19 cellular contexts compared by ENCODE assay signal in genomic region chr5:65873181-65873580, GRCh38. TPM values are rescaled to one million over a fixed set of nuclear protein-coding genes. Genes with fewer than 3 reads are reported as not detected.
A peak's percentile ranks its signal among the peaks of the same experiment; 100 is the strongest.
DNase-seq lines count a peak whose midpoint lies in the region; ATAC-seq and TF ChIP-seq lines count a peak whose summit lies in the region.
"Had no signal": no experiment of that assay in that cellular context is flagged by ENCODE, and none has a peak within 500 bp of the region (broad histone marks: within the 10 kb centered on the region; RNA-seq: fewer than 3 reads in every experiment).

No MANE protein-coding gene starts in this region.

- DNase-seq in GM23248 (peak; percentile 46), RWPE2 (ENCODE audit: low spot score) (no peak), epithelial cell of prostate (ENCODE audit: low read depth, low spot score) (no peak), osteoblast (ENCODE audit: insufficient read length, low spot score, missing footprints) (no peak)
- DNase-seq in CD4-positive, alpha-beta T cell, result no peak
- DNase-seq: activated CD8-positive, alpha-beta T cell treated with anti-CD3 and anti-CD28 coated beads, Interleukin-2, amount 10 ng/mL, durations not matched to agents 7 days and 5 days; activated T-cell treated with anti-CD3 and anti-CD28 coated beads, Interleukin-2, amount 50 U/mL, for 72 hours; BE2C; esophagus squamous epithelium; NCI-H69; nephron progenitor cell; stimulated activated CD8-positive, alpha-beta memory T cell treated with anti-CD3 and anti-CD28 coated beads, Interleukin-4, amount 100 ng/mL, for 48 hours had no signal

- H3K4me1 Mint-ChIP-seq in CD4-positive, alpha-beta T cell (ENCODE audit: low read depth), result peaks cover 4% of the 10 kb centered on the region
- H3K4me1 Mint-ChIP-seq in stimulated activated memory B cell treated with anti-CD40 and anti-IgM and Interleukin-4, amounts not matched to agents 10 μg/mL and 1 μg/mL and 100 μg/mL, for 72 hours, result no peaks in the 10 kb centered on the region
- H3K4me1 Mint-ChIP-seq: nephron progenitor cell, WTC11 had no signal

- intact Hi-C loops in CD4-positive, alpha-beta T cell (cut with DNase I, micrococcal nuclease), result loop anchor here in 1 of 2 experiments (5.0 kb wide), 1 partner anchor 49 kb away; no protein-coding TSS in a partner anchor

- H3K9me3 ChIP-seq in GM23248 (ENCODE audit: low read depth) (no peaks in the 10 kb centered on the region), RWPE2 (ENCODE audit: severe bottlenecking) (no peaks in the 10 kb centered on the region), osteoblast (ENCODE audit: low read depth, low read length) (peaks cover 4% of the 10 kb centered on the region)
- H3K9me3 ChIP-seq in CD4-positive, alpha-beta T cell (ENCODE audit: control insufficient read depth, low read length), result no peaks in the 10 kb centered on the region
- H3K9me3 ChIP-seq: BE2C had no signal

- H3K27ac ChIP-seq in GM23248, result peak overlapping the region; percentile 21; the same call in 1 of the 2 replicates
- H3K27ac ChIP-seq in RWPE2 (ENCODE audit: poor library complexity, severe bottlenecking), result peak overlapping the region; percentile 65
- peak overlapping the region; percentile 34 for H3K27ac ChIP-seq in epithelial cell of prostate
- peak overlapping the region; percentile 66 for H3K27ac ChIP-seq in osteoblast (ENCODE audit: low read depth, low read length)
- no peak overlapping the region for H3K27ac ChIP-seq in CD4-positive, alpha-beta T cell (ENCODE audit: low read depth, low read length)
- H3K27ac ChIP-seq: esophagus squamous epithelium, hepatocyte, SJSA1 had no signal

- TF ChIP-seq CTCF in RWPE2 (IDR thresholded peaks at IDR 0.05; ENCODE audit: poor library complexity, severe bottlenecking), result no peak
- no peak for TF ChIP-seq CTCF in osteoblast (IDR thresholded peaks at IDR 0.05; ENCODE audit: extremely low read depth, low read depth, low read length)
- no peak for TF ChIP-seq CTCF in CD4-positive, alpha-beta T cell (IDR thresholded peaks at IDR 0.05)

- H3K36me3 Mint-ChIP-seq in CD4-positive, alpha-beta T cell (ENCODE audit: low read depth), result no peaks in the 10 kb centered on the region
- H3K36me3 Mint-ChIP-seq in stimulated activated memory B cell treated with anti-CD40 and anti-IgM and Interleukin-4, amounts not matched to agents 10 μg/mL and 1 μg/mL and 100 μg/mL, for 72 hours, result peaks cover 5% of the 10 kb centered on the region
- H3K36me3 Mint-ChIP-seq: WTC11 had no signal

- no peaks in the 10 kb centered on the region for H3K27me3 Mint-ChIP-seq in CD4-positive, alpha-beta T cell
- H3K27me3 Mint-ChIP-seq in stimulated activated memory B cell treated with anti-CD40 and anti-IgM and Interleukin-4, amounts not matched to agents 10 μg/mL and 1 μg/mL and 100 μg/mL, for 72 hours, result no peaks in the 10 kb centered on the region

- H3K27ac Mint-ChIP-seq in CD4-positive, alpha-beta T cell, result no peak overlapping the region
- H3K27ac Mint-ChIP-seq in stimulated activated memory B cell treated with anti-CD40 and anti-IgM and Interleukin-4, amounts not matched to agents 10 μg/mL and 1 μg/mL and 100 μg/mL, for 72 hours, result no peak overlapping the region
- H3K27ac Mint-ChIP-seq: activated CD8-positive, alpha-beta T cell treated with anti-CD3 and anti-CD28 coated beads, Interleukin-2, amount 10 ng/mL, durations not matched to agents 7 days and 5 days; activated naive CD4-positive, alpha-beta T cell treated with anti-CD3 and anti-CD28 coated beads, Interleukin-2, amount 50 U/mL, for 72 hours; activated T-cell treated with anti-CD3 and anti-CD28 coated beads, Interleukin-2, amount 50 U/mL, for 72 hours; nephron progenitor cell; WTC11 had no signal

- H3K4me3 ChIP-seq in GM23248 (no peak overlapping the region), RWPE2 (ENCODE audit: severe bottlenecking) (no peak overlapping the region), osteoblast (ENCODE audit: insufficient read depth, low read length) (no peak overlapping the region)
- H3K4me3 ChIP-seq: esophagus squamous epithelium, hepatocyte, SJSA1 had no signal

- peaks cover 2% of the 10 kb centered on the region for H3K9me3 Mint-ChIP-seq in CD4-positive, alpha-beta T cell
- peaks cover 6% of the 10 kb centered on the region for H3K9me3 Mint-ChIP-seq in stimulated activated memory B cell treated with anti-CD40 and anti-IgM and Interleukin-4, amounts not matched to agents 10 μg/mL and 1 μg/mL and 100 μg/mL, for 72 hours

- H3K79me2 ChIP-seq in GM23248 (ENCODE audit: insufficient read depth) (no peaks in the 10 kb centered on the region), osteoblast (ENCODE audit: insufficient read depth, low read length) (no peaks in the 10 kb centered on the region)
- H3K79me2 ChIP-seq: hepatocyte had no signal

- H3K27me3 ChIP-seq in GM23248 (replicated peaks; ENCODE audit: insufficient read depth) (no peaks in the 10 kb centered on the region), RWPE2 (ENCODE audit: insufficient read depth, poor library complexity, severe bottlenecking) (no peaks in the 10 kb centered on the region), osteoblast (ENCODE audit: insufficient read depth, low read length) (no peaks in the 10 kb centered on the region)
- no peaks in the 10 kb centered on the region for H3K27me3 ChIP-seq in CD4-positive, alpha-beta T cell (ENCODE audit: control insufficient read depth, insufficient read depth, low read length)
- H3K27me3 ChIP-seq: BE2C, esophagus squamous epithelium, hepatocyte, SJSA1 had no signal

- H2AFZ ChIP-seq in GM23248, result no peak overlapping the region
- H2AFZ ChIP-seq in osteoblast (ENCODE audit: low read length), result no peak overlapping the region
- H2AFZ ChIP-seq: hepatocyte had no signal

- no peak overlapping the region for H3K4me3 Mint-ChIP-seq in CD4-positive, alpha-beta T cell
- no peak overlapping the region for H3K4me3 Mint-ChIP-seq in stimulated activated memory B cell treated with anti-CD40 and anti-IgM and Interleukin-4, amounts not matched to agents 10 μg/mL and 1 μg/mL and 100 μg/mL, for 72 hours
- H3K4me3 Mint-ChIP-seq: activated CD8-positive, alpha-beta T cell treated with anti-CD3 and anti-CD28 coated beads, Interleukin-2, amount 10 ng/mL, durations not matched to agents 7 days and 5 days; activated T-cell treated with anti-CD3 and anti-CD28 coated beads, Interleukin-2, amount 50 U/mL, for 72 hours; nephron progenitor cell; WTC11 had no signal

- peak overlapping the region; percentile 7 for H3K4me2 ChIP-seq in GM23248 (ENCODE audit: unreplicated experiment)
- H3K4me2 ChIP-seq in osteoblast (ENCODE audit: insufficient read depth, low read length), result no peak overlapping the region
- H3K4me2 ChIP-seq: hepatocyte had no signal

- no peaks in the 10 kb centered on the region for H3K36me3 ChIP-seq in GM23248 (ENCODE audit: low read depth)
- no peaks in the 10 kb centered on the region for H3K36me3 ChIP-seq in RWPE2 (ENCODE audit: low read depth)
- H3K36me3 ChIP-seq in osteoblast (ENCODE audit: insufficient read depth, low read length), result no peaks in the 10 kb centered on the region
- H3K36me3 ChIP-seq: BE2C, esophagus squamous epithelium, SJSA1 had no signal

- 70 to 72% methylated on average over 2 of the region's 2 CpGs for WGBS in GM23248 (ENCODE audit: low coverage in 1 of 2, low lambda C conversion rate in 2 of 2, missing lambda C conversion rate in 2 of 2), 2 experiments

- peaks cover 35% of the 10 kb centered on the region for H3F3A ChIP-seq in GM23248 (ENCODE audit: insufficient read depth)

- ATAC-seq in RWPE2 (ENCODE audit: low read depth) (peak; percentile 19; the same call in 2 of the 3 replicates), HG03378 (IDR thresholded peaks at IDR 0.05; ENCODE audit: unreplicated experiment) (no peak), GM18502 (IDR thresholded peaks at IDR 0.05; ENCODE audit: poor library complexity, unreplicated experiment) (no peak)
- no peak for ATAC-seq in CD4-positive, alpha-beta T cell (ENCODE audit: poor library complexity)
- no peak for ATAC-seq in stimulated activated memory B cell treated with anti-CD40 and anti-IgM and Interleukin-4, amounts not matched to agents 10 μg/mL and 1 μg/mL and 100 μg/mL, for 72 hours
- ATAC-seq: activated CD8-positive, alpha-beta T cell treated with anti-CD3 and anti-CD28 coated beads, Interleukin-2, amount 10 ng/mL, durations not matched to agents 7 days and 5 days; activated naive CD4-positive, alpha-beta T cell treated with anti-CD3 and anti-CD28 coated beads, Interleukin-2, amount 50 U/mL, for 72 hours; activated T-cell treated with anti-CD3 and anti-CD28 coated beads, Interleukin-2, amount 50 U/mL, for 72 hours; WTC11 had no signal

- peaks cover 37% of the 10 kb centered on the region for H3K4me1 ChIP-seq in GM23248 (ENCODE audit: insufficient read depth)
- peaks cover 37% of the 10 kb centered on the region for H3K4me1 ChIP-seq in RWPE2 (ENCODE audit: insufficient read depth, poor library complexity, severe bottlenecking)
- peaks cover 22% of the 10 kb centered on the region for H3K4me1 ChIP-seq in osteoblast (ENCODE audit: insufficient read depth, low read length)
- H3K4me1 ChIP-seq: BE2C, esophagus squamous epithelium had no signal

- no peaks in the 10 kb centered on the region for H4K20me1 ChIP-seq in GM23248 (ENCODE audit: insufficient read depth)
- no peaks in the 10 kb centered on the region for H4K20me1 ChIP-seq in osteoblast (ENCODE audit: insufficient read depth, low read length)

- CTCF ChIA-PET in CD4-positive, alpha-beta T cell (lab: Charles Lee), result no interaction called here

- H3K9me2 ChIP-seq in GM23248 (ENCODE audit: insufficient read depth), result no peaks in the 10 kb centered on the region

- H3K9ac ChIP-seq in GM23248, result no peak overlapping the region

- in situ Hi-C loops in GM23248 (cut with MboI), result no loop called here

- POLR2A ChIA-PET in CD4-positive, alpha-beta T cell (lab: Charles Lee), result no interaction called here

RNA-seq across cellular contexts. Expression of gene ERBIN, which starts 53.2 kb away (rescaled TPM):
- 110 and 112 TPM in 2 replicates for total RNA-seq in GM23248 (2014; rRNA removed; shearing (Covaris generic))
- 42.8 and 46.4 TPM in 2 replicates for polyA plus RNA-seq in GM23248 (2016; fragmentation: Nextera tagmentation; extraction: Ambion mirVana)
- total RNA-seq in osteoblast, result 189 and 199 TPM in 2 replicates
- total RNA-seq in CD4-positive, alpha-beta T cell, result 10 to 100 TPM; 94.7 to 96.9 TPM
